ENCODE assay signal across 9 cellular contexts in the genomic region with DNA sequence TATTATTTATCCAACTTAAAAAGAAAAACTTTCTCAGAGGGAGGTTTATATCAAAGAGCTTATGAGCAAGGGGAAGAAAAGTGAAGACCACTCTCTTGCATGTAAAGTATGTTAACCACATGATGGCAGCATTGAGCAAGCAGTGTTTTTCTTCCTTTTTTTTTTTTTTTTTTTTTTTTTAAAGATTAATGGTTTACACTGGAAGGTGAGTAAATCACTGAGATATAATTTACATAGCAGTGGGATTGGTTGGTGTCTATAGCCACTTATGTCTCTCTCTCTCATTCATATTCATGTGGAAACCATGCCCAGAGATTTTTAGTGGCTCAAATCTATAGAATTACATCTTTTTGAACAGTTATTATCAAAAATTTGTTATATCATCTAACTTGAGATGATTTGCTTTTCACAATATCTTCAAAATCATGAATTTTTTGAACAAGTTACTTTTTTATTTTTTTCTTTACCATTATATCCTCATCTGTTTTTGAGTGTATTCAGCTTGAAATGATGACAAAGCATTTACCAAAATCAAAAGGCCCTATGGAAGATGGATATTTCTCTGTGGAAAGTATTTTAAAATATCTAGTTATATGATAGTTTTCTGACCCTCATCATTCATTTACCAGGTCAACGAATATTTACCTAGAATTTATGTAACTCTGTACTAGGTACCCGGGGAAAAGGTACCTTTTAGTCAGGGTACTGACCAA. TPM values are rescaled to one million over a fixed set of nuclear protein-coding genes. Genes with fewer than 3 reads are reported as not detected.
A peak's percentile ranks its signal among the peaks of the same experiment; 100 is the strongest.
DNase-seq lines count a peak whose midpoint lies in the region; ATAC-seq, FAIRE-seq and TF ChIP-seq lines count a peak whose summit lies in the region.
"Had no signal": no experiment of that assay in that cellular context is flagged by ENCODE, and none has a peak within 500 bp of the region (broad histone marks: within the 10 kb centered on the region; RNA-seq: fewer than 3 reads in every experiment).

No MANE protein-coding gene starts in this region.

- FAIRE-seq in HepG2 (lab: Jason Lieb, UNC) = peak; percentile 12

- H3K9ac ChIP-seq in mammary epithelial cell (ENCODE audit: insufficient read depth, low read length) (no peak overlapping the region), HepG2 (ENCODE audit: insufficient read depth, low read depth, low read length) (no peak overlapping the region)
- H3K9ac ChIP-seq: BLaER1 had no signal

- POLR2A ChIA-PET in HEK293T (lab: Yijun Ruan, JAX) (no interaction called here), HepG2 (lab: Yijun Ruan, JAX) (no interaction called here)

- H3K4me3 ChIP-seq in mammary epithelial cell (replicated peaks in 1 of 3; ENCODE audit: insufficient read depth in 1 of 3, low read depth in 2 of 3, low read length in 3 of 3) (no peak overlapping the region), HepG2 (replicated peaks in 1 of 3; ENCODE audit: insufficient read depth in 1 of 3, low read depth in 2 of 3, low read length in 3 of 3) (no peak overlapping the region)
- H3K4me3 ChIP-seq: BLaER1 had no signal

- H3K36me3 ChIP-seq in mammary epithelial cell (ENCODE audit: insufficient read depth, low read length) (no peaks in the 10 kb centered on the region), HepG2 (replicated peaks in 1 of 2; ENCODE audit: control insufficient read depth in 1 of 2, insufficient read depth in 2 of 2, low read length in 2 of 2) (no peaks in the 10 kb centered on the region)
- H3K36me3 ChIP-seq: BLaER1 had no signal

- H3K4me2 ChIP-seq in mammary epithelial cell (ENCODE audit: insufficient read depth, low read depth, low read length) (no peak overlapping the region), HepG2 (ENCODE audit: low read depth, low read length) (no peak overlapping the region)
- H3K4me2 ChIP-seq: BLaER1 had no signal

- in situ Hi-C loops in mammary epithelial cell (cut with MboI; ENCODE audit: low sequenced_read_pairs in 2 of 2) = loop anchor here in 1 of 2 donors (10.0 kb wide), 1 partner anchor 115 kb away; the partner anchor contains the start of gene EPGN
- in situ Hi-C loops in HepG2 (cut with HindIII; ENCODE audit: extremely low pct_ligation_motif_present, low pct_unique_long_range_greater_than_20kb) = loop anchor here (5.0 to 10.0 kb wide), 2 partner anchors 123 to 475 kb away; no protein-coding TSS in a partner anchor

- no TSS peak for BruUV-seq in mammary epithelial cell (replicated peaks; lab: Mats Ljungman, UMichigan)
- no TSS peak for BruUV-seq in HepG2 (replicated peaks; lab: Mats Ljungman, UMichigan)

- TF ChIP-seq RAD21 in HepG2 (CRISPR knock-in tag; IDR thresholded peaks at IDR 0.05) = no peak

- 79% methylated on average over 2 of the region's 2 CpGs for WGBS in mammary epithelial cell (ENCODE audit: low coverage, missing lambda C conversion rate)
- 12% methylated on average over 2 of the region's 2 CpGs for WGBS in HepG2 (ENCODE audit: low lambda C conversion rate)

- no peaks in the 10 kb centered on the region for H3K27me3 ChIP-seq in mammary epithelial cell (ENCODE audit: insufficient read depth, low read length)
- peaks cover 0 to 9% of the 10 kb centered on the region in 2 experiments; a peak in 1 of 5 replicates for H3K27me3 ChIP-seq in HepG2 (ENCODE audit: control insufficient read depth in 1 of 2, insufficient read depth in 2 of 2, low read length in 2 of 2)
- H3K27me3 ChIP-seq: BLaER1 had no signal

- H4K20me1 ChIP-seq in mammary epithelial cell (ENCODE audit: insufficient read depth, low read length) (no peaks in the 10 kb centered on the region), HepG2 (ENCODE audit: insufficient read depth, low read length) (no peaks in the 10 kb centered on the region)
- H4K20me1 ChIP-seq: BLaER1 had no signal

- H3K4me1 ChIP-seq in mammary epithelial cell (ENCODE audit: insufficient read depth, low read length) (no peaks in the 10 kb centered on the region), HepG2 (ENCODE audit: insufficient read depth, low read length) (peaks cover 25% of the 10 kb centered on the region)
- H3K4me1 ChIP-seq: BLaER1 had no signal

- no peak for TF ChIP-seq POLR2A in HepG2 (IDR thresholded peaks at IDR 0.05; ENCODE audit: insufficient read depth in 1 of 2, low read depth in 2 of 2, low read length in 2 of 2)

- CTCF ChIA-PET in HEK293T (lab: Yijun Ruan, JAX) = interaction anchor here (0.6 to 1.4 kb wide), 7 partner anchors 39 to 664 kb away, joined by 3 to 6 read pairs (median 5); no protein-coding TSS in a partner anchor
- CTCF ChIA-PET in mammary epithelial cell (lab: Charles Lee; ENCODE audit: low non-redundant PET) = interaction anchor here (0.6 to 0.7 kb wide), 4 partner anchors 119 to 439 kb away, joined by 3 to 7 read pairs (median 4); partner anchors contain the start of gene EPGN
- CTCF ChIA-PET in HepG2 (lab: Yijun Ruan, JAX; ENCODE audit: low intra/inter-chr PET ratio, low total read pairs) = interaction anchor here (2.5 to 3.9 kb wide), 2 partner anchors 39 to 122 kb away, joined by 20 to 22 read pairs; no protein-coding TSS in a partner anchor

- DNase-seq in NCI-H2107 treated with DMSO at 0.1 percent for 48 hours (lab: John Stamatoyannopoulos, UW; ENCODE audit: unreplicated experiment) (peak; percentile 7), NCI-H2107 (lab: John Stamatoyannopoulos, UW) (no peak), HEK293T (ENCODE audit: extremely low spot score) (peak; percentile 42), NCI-H446 treated with DMSO at 0.1 percent for 48 hours (lab: John Stamatoyannopoulos, UW) (peak; percentile 20), mammary epithelial cell (peak; percentile 44), HepG2 (ENCODE audit: low spot score) (peak; percentile 64), substantia nigra (lab: John Stamatoyannopoulos, UW) (no peak)

- intact Hi-C loops in mammary epithelial cell (cut with micrococcal nuclease) = loop anchor here (1.0 to 2.0 kb wide), 5 partner anchors 39 to 486 kb away; partner anchors contain the start of gene AREG
- intact Hi-C loops in HepG2 (cut with micrococcal nuclease; ENCODE audit: unreplicated experiment) = loop anchor here (1.0 to 5.0 kb wide), 4 partner anchors 39 to 485 kb away; no protein-coding TSS in a partner anchor

- dilution Hi-C loops in mammary epithelial cell (cut with HindIII; ENCODE audit: low sequenced_read_pairs) = loop anchor here (5.0 kb wide), 1 partner anchor 98 kb away; no protein-coding TSS in a partner anchor

- ATAC-seq in HepG2 = peak; percentile 35; the same call in 2 of the 3 replicates
- no peak for ATAC-seq in HG03097 (IDR thresholded peaks at IDR 0.05; ENCODE audit: low FRiP score, unreplicated experiment)

- H3K79me2 ChIP-seq in mammary epithelial cell (ENCODE audit: insufficient read depth, low read length) (no peaks in the 10 kb centered on the region), HepG2 (ENCODE audit: insufficient read depth, low read length) (no peaks in the 10 kb centered on the region)

- H2AFZ ChIP-seq in mammary epithelial cell (ENCODE audit: low read depth, low read length) (no peak overlapping the region), HepG2 (ENCODE audit: low read length) (no peak overlapping the region)

- no peak overlapping the region for H3K27ac ChIP-seq in mammary epithelial cell (ENCODE audit: insufficient read depth, low read depth, low read length)
- H3K27ac ChIP-seq in HepG2 (ENCODE audit: extremely low read length, insufficient read depth, low read length) = no peak overlapping the region
- no peak overlapping the region for H3K27ac ChIP-seq in substantia nigra (ENCODE audit: low read depth, low read length, poor library complexity, severe bottlenecking)
- H3K27ac ChIP-seq: BLaER1 had no signal

- peak; percentile 71 to 73 for TF ChIP-seq CTCF in mammary epithelial cell (conservative IDR thresholded peaks at IDR 0.05 in 1 of 2, IDR thresholded peaks at IDR 0.05 in 1 of 2; ENCODE audit: extremely low read depth in 1 of 2, insufficient read depth in 1 of 2, low read depth in 1 of 2, low read length in 2 of 2)
- TF ChIP-seq CTCF in HepG2 (CRISPR knock-in tag; IDR thresholded peaks at IDR 0.05) = peak; percentile 61

- H3K9me3 ChIP-seq in mammary epithelial cell (replicated peaks; ENCODE audit: insufficient read depth, low read length) (no peaks in the 10 kb centered on the region), HepG2 (ENCODE audit: low read length) (no peaks in the 10 kb centered on the region)
- H3K9me3 ChIP-seq: BLaER1 had no signal

- TF ChIP-seq EP300 in HepG2 (IDR thresholded peaks at IDR 0.05; ENCODE audit: low read depth in 2 of 2, low read length in 2 of 2) (no peak), HepG2 (CRISPR knock-in tag; IDR thresholded peaks at IDR 0.05; ENCODE audit: borderline replicate concordance) (no peak)

TF ChIP-seq in HEK293T, 16 proteins besides CTCF, POLR2A, EP300 and RAD21 (continues in another document):
- TF ChIP-seq TARDBP (IDR thresholded peaks at IDR 0.05) (no peak), SUZ12 (IDR thresholded peaks at IDR 0.05) (no peak), FOXK2 (IDR thresholded peaks at IDR 0.05) (no peak)

TF ChIP-seq in HepG2, 621 proteins besides CTCF, POLR2A, EP300 and RAD21 (continues in another document):
- TF ChIP-seq BRD4 (CRISPR knock-in tag; IDR thresholded peaks at IDR 0.05) = no peak

RNA-seq across cellular contexts. Expression of gene MTHFD2L, which starts 31.6 kb away (rescaled TPM):
- total RNA-seq in mammary epithelial cell = 10 to 100 TPM; 63.2 to 68.5 TPM
- 11.5 TPM for polyA plus RNA-seq in mammary epithelial cell
- 73.2 TPM for polyA minus RNA-seq in mammary epithelial cell
- total RNA-seq in HepG2 (2016; rRNA removed; fragmentation: Illumina TruSeq; extraction: Trizol) = 11.2 and 14.9 TPM in 2 replicates
- total RNA-seq in HepG2 (2016; cell fraction: cytosol; rRNA removed; fragmentation: Illumina TruSeq; extraction: Trizol; ENCODE audit: low read depth) = 36.2 and 41.6 TPM in 2 replicates
- 10.3 and 13.4 TPM in 2 replicates for total RNA-seq in HepG2 (2016; cell fraction: insoluble cytoplasmic fraction; rRNA removed; fragmentation: Illumina TruSeq; extraction: Trizol)
- 23.7 and 23.8 TPM in 2 replicates for total RNA-seq in HepG2 (2016; cell fraction: membrane; rRNA removed; fragmentation: Illumina TruSeq; extraction: Trizol)
- 29.5 and 31.0 TPM in 2 replicates for total RNA-seq in HepG2 (2016; cell fraction: nucleus; rRNA removed; fragmentation: Illumina TruSeq; extraction: Trizol)
- polyA plus RNA-seq in HepG2 (2011; rRNA removed) = 8.0 and 10.5 TPM in 2 replicates
- 2.9 and 4.8 TPM in 2 replicates for polyA plus RNA-seq in HepG2 (2011; cell fraction: cytosol; rRNA removed)
- 5.4 and 7.8 TPM in 2 replicates for polyA plus RNA-seq in HepG2 (2011; cell fraction: nucleus; rRNA removed)
- polyA plus RNA-seq in HepG2 (2012) = 7.8 and 8.7 TPM in 2 replicates
- 17.5 and 27.6 TPM in 2 replicates for polyA plus RNA-seq in HepG2 (2016; cell fraction: cytosol; fragmentation: Illumina TruSeq; extraction: Trizol; ENCODE audit: low read depth)
- polyA plus RNA-seq in HepG2 (2016; cell fraction: insoluble cytoplasmic fraction; fragmentation: Illumina TruSeq; extraction: Trizol; ENCODE audit: low read depth) = 18.4 and 19.3 TPM in 2 replicates
- polyA plus RNA-seq in HepG2 (2016; cell fraction: membrane; fragmentation: Illumina TruSeq; extraction: Trizol; ENCODE audit: low read depth) = 20.0 and 23.5 TPM in 2 replicates
- polyA plus RNA-seq in HepG2 (2016; cell fraction: nucleus; fragmentation: Illumina TruSeq; extraction: Trizol; ENCODE audit: insufficient read depth, low read depth) = 21.6 and 22.3 TPM in 2 replicates
- 5.1 and 6.2 TPM in 2 replicates for polyA minus RNA-seq in HepG2 (2011; rRNA and poly(A)+ RNA removed; ENCODE audit: low replicate concordance)
- polyA minus RNA-seq in HepG2 (2011; cell fraction: cytosol; rRNA and poly(A)+ RNA removed) = 3.6 and 4.0 TPM in 2 replicates
- 48.3 and 57.2 TPM in 2 replicates for polyA minus RNA-seq in HepG2 (2011; cell fraction: nucleus; rRNA and poly(A)+ RNA removed)

Comparison
In these comparisons a context has a peak if more than half of its experiments do, and no peak if none do; other contexts are left out.
1. DNase-seq: peak in NCI-H2107 treated with DMSO at 0.1 percent for 48 hours (single experiment), HEK293T (single experiment), NCI-H446 treated with DMSO at 0.1 percent for 48 hours (single experiment), mammary epithelial cell (single experiment) and HepG2 (single experiment); none in NCI-H2107 (single experiment) and substantia nigra (0 of 49).